ENCODE assay signal across 21 cellular contexts in genomic region chr2:119943058-119943457, GRCh38.
DNase-seq lines count a peak whose midpoint lies in the region; ATAC-seq and TF ChIP-seq lines count a peak whose summit lies in the region.
"Had no signal": no experiment of that assay in that cellular context is flagged by ENCODE, and none has a peak within 500 bp of the region (broad histone marks: within the 10 kb centered on the region; RNA-seq: fewer than 3 reads in every experiment).

No MANE protein-coding gene starts in this region.

- POLR2A ChIA-PET in CD8-positive, alpha-beta memory T cell (lab: Charles Lee), result interaction anchor here (1.3 kb wide), 1 partner anchor 183 kb away, joined by 3 read pairs; the partner anchor contains the start of gene PTPN4

- no peak for DNase-seq in CD8-positive, alpha-beta memory T cell
- DNase-seq in MM.1S (peak; percentile 57), choroid plexus epithelial cell (ENCODE audit: low read depth) (peak; percentile 10), natural killer cell (no peak), erythroblast (lab: John Stamatoyannopoulos, UW) (no peak), KBM-7 (no peak), islet precursor cell (no peak)
- DNase-seq: activated effector memory CD4-positive, alpha-beta T cell treated with Interleukin-2 at 50 U/mL for 16 hours; BE2C; cerebellar nuclear complex; DMS 273 treated with DMSO at 0.1 percent for 48 hours; effector CD8-positive, alpha-beta T cell; hypothalamus; mesenchymal stem cell; NCI-H2081; NCI-H510A treated with DMSO at 0.1 percent for 48 hours; Right ventricle myocardium superior; stimulated activated CD8-positive, alpha-beta memory T cell treated with anti-CD3 and anti-CD28 coated beads, Interleukin-4, amount 100 ng/mL, for 48 hours; T-helper 1 cell had no signal

- no peaks in the 10 kb centered on the region for H4K20me1 ChIP-seq in MM.1S (ENCODE audit: insufficient read depth, low read length)

- H3K4me1 Mint-ChIP-seq in CD8-positive, alpha-beta memory T cell, result peaks cover 78 to 90% (median 87%) of the 10 kb centered on the region in 3 donors
- peaks cover 76 to 80% of the 10 kb centered on the region in 2 donors for H3K4me1 Mint-ChIP-seq in natural killer cell

- no peak overlapping the region for H3K9ac ChIP-seq in MM.1S (ENCODE audit: low read length)

- H3K36me3 Mint-ChIP-seq in CD8-positive, alpha-beta memory T cell, result peaks cover 20 to 82% (median 27%) of the 10 kb centered on the region in 3 donors
- peaks cover 18% of the 10 kb centered on the region for H3K36me3 Mint-ChIP-seq in natural killer cell

- H3K27me3 ChIP-seq in CD8-positive, alpha-beta memory T cell (ENCODE audit: insufficient read depth, low read length, poor library complexity, severe bottlenecking), result no peaks in the 10 kb centered on the region
- no peaks in the 10 kb centered on the region for H3K27me3 ChIP-seq in MM.1S (replicated peaks; ENCODE audit: insufficient read depth, low read length)
- H3K27me3 ChIP-seq: BE2C had no signal

- intact Hi-C loops in natural killer cell (cut with micrococcal nuclease), result loop anchor here (5.0 kb wide), 3 partner anchors 81 to 186 kb away; partner anchors contain the start of gene PTPN4

- no peaks in the 10 kb centered on the region for H3K9me3 ChIP-seq in CD8-positive, alpha-beta memory T cell (ENCODE audit: low read length)
- H3K9me3 ChIP-seq in MM.1S (replicated peaks; ENCODE audit: insufficient read depth, low read length), result no peaks in the 10 kb centered on the region
- H3K9me3 ChIP-seq: BE2C had no signal

- no peaks in the 10 kb centered on the region; the same call in 1 of the 2 replicates for H3F3A ChIP-seq in MM.1S (ENCODE audit: insufficient read depth, low read length)

- peaks cover 33% of the 10 kb centered on the region for H3K4me1 ChIP-seq in CD8-positive, alpha-beta memory T cell (ENCODE audit: insufficient read depth, low read length)
- H3K4me1 ChIP-seq in MM.1S (ENCODE audit: low read length), result peaks cover 34% of the 10 kb centered on the region
- H3K4me1 ChIP-seq: BE2C had no signal

- peaks cover 7% of the 10 kb centered on the region for H3K36me3 ChIP-seq in CD8-positive, alpha-beta memory T cell (ENCODE audit: insufficient read depth, low read length)
- no peaks in the 10 kb centered on the region for H3K36me3 ChIP-seq in MM.1S (replicated peaks; ENCODE audit: insufficient read depth, low read length)
- H3K36me3 ChIP-seq: BE2C had no signal

- no peak overlapping the region for H2AFZ ChIP-seq in MM.1S (ENCODE audit: low read length)

- no peaks in the 10 kb centered on the region for H3K79me2 ChIP-seq in MM.1S (ENCODE audit: low read length)

- TF ChIP-seq CTCF in MM.1S (IDR thresholded peaks at IDR 0.05; ENCODE audit: low read length) (no peak), choroid plexus epithelial cell (conservative IDR thresholded peaks at IDR 0.05; ENCODE audit: low read depth, low read length) (no peak), natural killer cell (IDR thresholded peaks at IDR 0.05) (no peak)

- in situ Hi-C loops in KBM-7 (cut with MboI; ENCODE audit: low pct_unique_long_range_greater_than_20kb, low sequenced_read_pairs), result no loop called here

- TF ChIP-seq POLR2A in erythroblast (IDR thresholded peaks at IDR 0.05; ENCODE audit: low read length), result no peak

- no peaks in the 10 kb centered on the region for H3K9me3 Mint-ChIP-seq in CD8-positive, alpha-beta memory T cell
- no peaks in the 10 kb centered on the region for H3K9me3 Mint-ChIP-seq in natural killer cell

- H3K9me2 ChIP-seq in MM.1S (replicated peaks; ENCODE audit: insufficient read depth, low read length), result no peaks in the 10 kb centered on the region

- no peaks in the 10 kb centered on the region for H3K27me3 Mint-ChIP-seq in CD8-positive, alpha-beta memory T cell
- H3K27me3 Mint-ChIP-seq in natural killer cell (ENCODE audit: low read depth in 2 of 2), result no peaks in the 10 kb centered on the region
- H3K27me3 Mint-ChIP-seq: progenitor cell of endocrine pancreas had no signal

- H3K27ac ChIP-seq in CD8-positive, alpha-beta memory T cell (ENCODE audit: low read depth, low read length), result no peak overlapping the region
- H3K27ac ChIP-seq in MM.1S (ENCODE audit: low read length), result peak overlapping the region; percentile 0; the same call in 1 of the 2 replicates
- H3K27ac ChIP-seq: VCaP had no signal

- no peak overlapping the region for H3K4me3 ChIP-seq in CD8-positive, alpha-beta memory T cell (ENCODE audit: low read length)
- no peak overlapping the region for H3K4me3 ChIP-seq in MM.1S (ENCODE audit: low read length)
- no peak overlapping the region for H3K4me3 ChIP-seq in choroid plexus epithelial cell (ENCODE audit: low read depth, low read length)

- H3K4me3 Mint-ChIP-seq in CD8-positive, alpha-beta memory T cell, result peak overlapping the region in 6 of 7 donors; percentile 4 to 70 (median 16)
- H3K4me3 Mint-ChIP-seq in natural killer cell, result peak overlapping the region; percentile 64

- CTCF ChIA-PET in CD8-positive, alpha-beta memory T cell (lab: Charles Lee), result interaction anchor here (0.9 to 2.4 kb wide), 5 partner anchors 10 to 233 kb away, joined by 3 to 7 read pairs (median 3); no protein-coding TSS in a partner anchor

- H3K27ac Mint-ChIP-seq in CD8-positive, alpha-beta memory T cell, result peak overlapping the region; percentile 8 to 85 (median 68)
- H3K27ac Mint-ChIP-seq in natural killer cell, result peak overlapping the region; percentile 83 to 97
- H3K27ac Mint-ChIP-seq: progenitor cell of endocrine pancreas had no signal

- H3K4me2 ChIP-seq in MM.1S (ENCODE audit: low read depth, low read length), result peak overlapping the region; percentile 10; the same call in 1 of the 2 replicates

- ATAC-seq in natural killer cell, result peak; percentile 65 to 74 (median 66)

Comparison
In these comparisons a context has a peak if more than half of its experiments do, and no peak if none do; other contexts are left out.
1. DNase-seq: peak in MM.1S (single experiment) and choroid plexus epithelial cell (single experiment); none in CD8-positive, alpha-beta memory T cell (0 of 5), natural killer cell (single experiment), erythroblast (0 of 2), KBM-7 (single experiment) and islet precursor cell (single experiment).